22 cellular contexts compared by ENCODE assay signal in the genomic region with DNA sequence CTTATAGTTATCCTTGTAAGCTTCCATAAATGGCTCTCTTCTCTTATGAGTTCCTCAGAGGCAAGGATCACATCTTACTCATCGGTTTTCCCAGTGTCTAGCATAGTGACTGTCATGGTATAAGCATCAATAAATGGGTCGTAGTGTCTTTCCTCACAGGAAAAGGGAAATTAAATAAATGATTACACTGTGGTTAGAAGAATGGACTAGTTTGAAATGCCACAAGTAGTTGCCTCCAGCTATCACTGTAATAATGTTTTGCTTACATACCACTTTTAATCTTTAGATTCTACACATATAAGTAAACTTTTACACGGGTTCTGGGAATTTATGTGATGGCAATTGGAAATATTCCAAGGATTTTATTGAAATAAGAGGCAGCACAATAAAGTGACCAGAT.
DNase-seq lines count a peak whose midpoint lies in the region; ATAC-seq, FAIRE-seq and TF ChIP-seq lines count a peak whose summit lies in the region.
"Had no signal": no experiment of that assay in that cellular context is flagged by ENCODE, and none has a peak within 500 bp of the region (broad histone marks: within the 10 kb centered on the region; RNA-seq: fewer than 3 reads in every experiment).

No MANE protein-coding gene starts in this region.

- H3K27me3 ChIP-seq in astrocyte (ENCODE audit: insufficient read depth, low read length) = no peaks in the 10 kb centered on the region
- H3K27me3 ChIP-seq in GM23248 (replicated peaks; ENCODE audit: insufficient read depth) = no peaks in the 10 kb centered on the region
- H3K27me3 ChIP-seq in CD4-positive, alpha-beta T cell (ENCODE audit: control insufficient read depth, insufficient read depth, low read length) = no peaks in the 10 kb centered on the region
- H3K27me3 ChIP-seq: BE2C had no signal

- H3K4me2 ChIP-seq in astrocyte (ENCODE audit: low read length) = no peak overlapping the region
- no peak overlapping the region for H3K4me2 ChIP-seq in GM23248 (ENCODE audit: unreplicated experiment)
- H3K4me2 ChIP-seq: BLaER1 had no signal

- H3K9me3 Mint-ChIP-seq in astrocyte (ENCODE audit: unreplicated experiment) = no peaks in the 10 kb centered on the region
- no peaks in the 10 kb centered on the region for H3K9me3 Mint-ChIP-seq in CD4-positive, alpha-beta T cell

- H3K4me3 ChIP-seq in astrocyte (ENCODE audit: insufficient read depth, low read depth, low read length) (no peak overlapping the region), GM23248 (no peak overlapping the region)
- H3K4me3 ChIP-seq: BLaER1 had no signal

- H2AFZ ChIP-seq in astrocyte (ENCODE audit: low read depth, low read length) (no peak overlapping the region), GM23248 (no peak overlapping the region)

- H3K9ac ChIP-seq in astrocyte (ENCODE audit: low read length) = no peak overlapping the region
- H3K9ac ChIP-seq in GM23248 = no peak overlapping the region
- H3K9ac ChIP-seq: BLaER1 had no signal

- TF ChIP-seq CTCF in astrocyte (IDR thresholded peaks at IDR 0.05; ENCODE audit: insufficient read depth, low read depth, low read length) = no peak
- TF ChIP-seq CTCF in CD4-positive, alpha-beta T cell (IDR thresholded peaks at IDR 0.05) = no peak

- no peaks in the 10 kb centered on the region for H3K4me1 Mint-ChIP-seq in astrocyte (ENCODE audit: low read depth, unreplicated experiment)
- no peaks in the 10 kb centered on the region for H3K4me1 Mint-ChIP-seq in CD4-positive, alpha-beta T cell (ENCODE audit: low read depth)
- H3K4me1 Mint-ChIP-seq: CD14-positive monocyte; CD4-positive, CD25-positive, alpha-beta regulatory T cell had no signal

- H3K27ac Mint-ChIP-seq in astrocyte (ENCODE audit: unreplicated experiment) = no peak overlapping the region
- no peak overlapping the region for H3K27ac Mint-ChIP-seq in CD4-positive, alpha-beta T cell
- H3K27ac Mint-ChIP-seq: CD14-positive monocyte; CD4-positive, CD25-positive, alpha-beta regulatory T cell; CD8-positive, alpha-beta T cell had no signal

- H3K9me3 ChIP-seq in astrocyte (ENCODE audit: insufficient read depth, low read depth, low read length) (no peaks in the 10 kb centered on the region), GM23248 (ENCODE audit: low read depth) (no peaks in the 10 kb centered on the region)
- H3K9me3 ChIP-seq in CD4-positive, alpha-beta T cell (ENCODE audit: control insufficient read depth, low read length) = no peaks in the 10 kb centered on the region
- H3K9me3 ChIP-seq: BE2C, BLaER1, Caco-2 had no signal

- H4K20me1 ChIP-seq in astrocyte (ENCODE audit: insufficient read depth, low read length) (no peaks in the 10 kb centered on the region), GM23248 (ENCODE audit: insufficient read depth) (no peaks in the 10 kb centered on the region)
- H4K20me1 ChIP-seq: BLaER1 had no signal

- intact Hi-C loops in CD4-positive, alpha-beta T cell (cut with DNase I, micrococcal nuclease) = no loop called here

- POLR2A ChIA-PET in CD4-positive, alpha-beta T cell (lab: Charles Lee) = no interaction called here

- H3K27ac ChIP-seq in astrocyte (ENCODE audit: low read depth, low read length) = no peak overlapping the region
- H3K27ac ChIP-seq in GM23248 = no peak overlapping the region
- no peak overlapping the region for H3K27ac ChIP-seq in CD4-positive, alpha-beta T cell (ENCODE audit: low read depth, low read length)
- H3K27ac ChIP-seq: BLaER1 had no signal

- peak; percentile 7 for DNase-seq in HT1080 (ENCODE audit: low read depth)
- no peak for DNase-seq in astrocyte (ENCODE audit: low read depth)
- DNase-seq in GM23248 = no peak
- DNase-seq in CD4-positive, alpha-beta T cell = no peak
- DNase-seq: 8988T; ACHN; BE2C; C1 segment of cervical spinal cord; Caco-2; Calu3; CD4-positive, CD25-positive, alpha-beta regulatory T cell; CD8-positive, alpha-beta T cell; DMS79 treated with DMSO at 0.1 percent for 48 hours; GF-D8 had no signal

- ATAC-seq in HG02763 (IDR thresholded peaks at IDR 0.05; ENCODE audit: unreplicated experiment) = no peak
- no peak for ATAC-seq in CD4-positive, alpha-beta T cell (ENCODE audit: poor library complexity)
- ATAC-seq: CD8-positive, alpha-beta T cell had no signal

- no peaks in the 10 kb centered on the region for H3K9me2 ChIP-seq in GM23248 (ENCODE audit: insufficient read depth)

- H3K36me3 Mint-ChIP-seq in astrocyte (ENCODE audit: low read depth, unreplicated experiment) = no peaks in the 10 kb centered on the region
- no peaks in the 10 kb centered on the region for H3K36me3 Mint-ChIP-seq in CD4-positive, alpha-beta T cell (ENCODE audit: low read depth)
- H3K36me3 Mint-ChIP-seq: CD14-positive monocyte; CD4-positive, CD25-positive, alpha-beta regulatory T cell; CD8-positive, alpha-beta T cell had no signal

- 6 to 10% methylated on average over 3 of the region's 3 CpGs for WGBS in GM23248 (ENCODE audit: low coverage in 1 of 2, low lambda C conversion rate in 2 of 2, missing lambda C conversion rate in 2 of 2), 2 experiments

- no peaks in the 10 kb centered on the region for H3K36me3 ChIP-seq in astrocyte (ENCODE audit: insufficient read depth, low read length)
- no peaks in the 10 kb centered on the region for H3K36me3 ChIP-seq in GM23248 (ENCODE audit: low read depth)
- H3K36me3 ChIP-seq: BE2C, BLaER1 had no signal

- H3K4me1 ChIP-seq in astrocyte (ENCODE audit: insufficient read depth, low read length) (no peaks in the 10 kb centered on the region), GM23248 (ENCODE audit: insufficient read depth) (no peaks in the 10 kb centered on the region)
- H3K4me1 ChIP-seq: BE2C, BLaER1, Caco-2 had no signal

- H3K79me2 ChIP-seq in astrocyte (ENCODE audit: insufficient read depth, low read length) (no peaks in the 10 kb centered on the region), GM23248 (ENCODE audit: insufficient read depth) (no peaks in the 10 kb centered on the region)

- CTCF ChIA-PET in CD4-positive, alpha-beta T cell (lab: Charles Lee) = no interaction called here

- no peaks in the 10 kb centered on the region for H3F3A ChIP-seq in GM23248 (ENCODE audit: insufficient read depth)

- no peak overlapping the region for H3K4me3 Mint-ChIP-seq in astrocyte (ENCODE audit: unreplicated experiment)
- no peak overlapping the region for H3K4me3 Mint-ChIP-seq in CD4-positive, alpha-beta T cell
- H3K4me3 Mint-ChIP-seq: CD14-positive monocyte; CD4-positive, CD25-positive, alpha-beta regulatory T cell; CD8-positive, alpha-beta T cell had no signal

- in situ Hi-C loops in GM23248 (cut with MboI) = no loop called here

- FAIRE-seq in astrocyte (lab: Jason Lieb, UNC) = peak; percentile 43
- FAIRE-seq: A204.1, D721Med, G401.6, GM12891, GM19239 had no signal

- H3K27me3 Mint-ChIP-seq in astrocyte (ENCODE audit: low read depth, unreplicated experiment) = no peaks in the 10 kb centered on the region
- no peaks in the 10 kb centered on the region for H3K27me3 Mint-ChIP-seq in CD4-positive, alpha-beta T cell
- H3K27me3 Mint-ChIP-seq: CD4-positive, CD25-positive, alpha-beta regulatory T cell had no signal
